Comparison of ENCODE assay signal across 13 cellular contexts in the genomic region with DNA sequence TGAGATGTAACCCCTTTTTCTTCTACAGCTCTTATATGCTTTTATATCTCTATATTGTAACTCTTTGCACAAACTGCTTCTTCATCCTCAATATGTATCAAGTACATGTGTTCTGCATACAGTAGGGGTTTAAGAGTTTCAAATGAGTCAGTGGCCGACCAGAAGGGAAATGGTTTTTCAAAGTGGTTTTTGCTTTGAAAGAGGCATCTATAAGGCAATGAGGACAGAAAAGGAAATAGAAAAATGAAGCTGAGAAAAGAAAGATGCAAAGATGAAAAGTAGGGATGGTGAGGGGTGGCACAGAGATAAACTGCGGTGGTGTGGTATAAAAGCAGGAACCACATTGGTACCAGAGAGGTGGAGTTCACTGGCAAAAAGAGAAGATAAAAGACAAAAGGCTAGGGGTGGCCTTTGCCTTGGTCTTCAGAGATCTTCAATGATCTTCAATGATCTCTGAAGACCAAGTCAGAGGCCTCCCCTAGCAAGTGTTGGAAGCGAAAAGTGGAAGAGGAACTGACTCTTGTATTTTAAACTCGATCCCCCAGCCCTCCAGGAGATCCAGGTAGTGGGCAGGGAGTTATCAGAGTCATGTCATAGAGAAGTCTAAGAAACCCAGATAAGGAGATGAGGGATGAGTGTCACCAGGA.
A peak's percentile ranks its signal among the peaks of the same experiment; 100 is the strongest.
DNase-seq lines count a peak whose midpoint lies in the region; ATAC-seq, FAIRE-seq and TF ChIP-seq lines count a peak whose summit lies in the region.
"Had no signal": no experiment of that assay in that cellular context is flagged by ENCODE, and none has a peak within 500 bp of the region (broad histone marks: within the 10 kb centered on the region; RNA-seq: fewer than 3 reads in every experiment).

No MANE protein-coding gene starts in this region.

- no peak overlapping the region for H3K14ac ChIP-seq in trophoblast cell (ENCODE audit: low read length)

- H3K23ac ChIP-seq in trophoblast cell (ENCODE audit: low read length): no peak overlapping the region

- H2BK120ac ChIP-seq in trophoblast cell (ENCODE audit: insufficient read depth, low read length, poor library complexity): no peak overlapping the region

- no peak overlapping the region for H3K4me2 ChIP-seq in keratinocyte (ENCODE audit: control insufficient read depth, extremely low read depth, insufficient read depth, low read depth, low read length)
- no peak overlapping the region for H3K4me2 ChIP-seq in hepatocyte
- H3K4me2 ChIP-seq in trophoblast cell (ENCODE audit: low read length): no peak overlapping the region

- peak; percentile 20 for DNase-seq in MV-4-11 (lab: John Stamatoyannopoulos, UW)
- no peak for DNase-seq in keratinocyte (ENCODE audit: low read depth, low spot score)
- no peak for DNase-seq in COR-L47 (lab: John Stamatoyannopoulos, UW)
- no peak for DNase-seq in hepatocyte (ENCODE audit: low spot score)
- DNase-seq in trophoblast cell: no peak
- DNase-seq: activated CD4-positive, alpha-beta T cell treated with anti-CD3 and anti-CD28 coated beads for 4 hours; NCI-H526 treated with DMSO at 0.1 percent for 48 hours; spleen had no signal

- peaks cover 0 to 4% of the 10 kb centered on the region in 2 experiments for H3K36me3 ChIP-seq in keratinocyte (ENCODE audit: control insufficient read depth in 2 of 2, extremely low read depth in 1 of 2, insufficient read depth in 2 of 2, low read length in 2 of 2)
- H3K36me3 ChIP-seq in hepatocyte (replicated peaks; ENCODE audit: insufficient read depth, low read depth): no peaks in the 10 kb centered on the region
- H3K36me3 ChIP-seq in trophoblast cell (ENCODE audit: control insufficient read depth in 1 of 2, insufficient read depth in 2 of 2, low read length in 2 of 2): no peaks in the 10 kb centered on the region
- H3K36me3 ChIP-seq: spleen had no signal

- no peak overlapping the region for H2AK5ac ChIP-seq in trophoblast cell (ENCODE audit: low read length)

- H3K9me2 ChIP-seq in hepatocyte (replicated peaks; ENCODE audit: insufficient read depth): no peaks in the 10 kb centered on the region

- H3K79me2 ChIP-seq in keratinocyte (ENCODE audit: control insufficient read depth, insufficient read depth, low read length): no peaks in the 10 kb centered on the region
- no peaks in the 10 kb centered on the region for H3K79me2 ChIP-seq in hepatocyte
- H3K79me2 ChIP-seq in trophoblast cell (ENCODE audit: control insufficient read depth, insufficient read depth, low read length, poor library complexity): no peaks in the 10 kb centered on the region

- FAIRE-seq in keratinocyte (lab: Jason Lieb, UNC): peak; percentile 9
- FAIRE-seq: D721Med, endothelial cell of umbilical vein had no signal

- no peak overlapping the region for H3K4ac ChIP-seq in trophoblast cell (ENCODE audit: low read depth, low read length)

- no peak overlapping the region for H3K4me3 ChIP-seq in keratinocyte (ENCODE audit: control insufficient read depth in 2 of 3, extremely low read depth in 1 of 3, insufficient read depth in 2 of 3, low read depth in 1 of 3, low read length in 3 of 3)
- no peak overlapping the region for H3K4me3 ChIP-seq in hepatocyte
- no peak overlapping the region for H3K4me3 ChIP-seq in trophoblast cell (ENCODE audit: low read depth, low read length)
- H3K4me3 ChIP-seq: spleen had no signal

- no peak overlapping the region for H3K18ac ChIP-seq in trophoblast cell (ENCODE audit: low read length)

- H2BK12ac ChIP-seq in trophoblast cell (ENCODE audit: low read length): no peak overlapping the region

- ATAC-seq in GM19043 (IDR thresholded peaks at IDR 0.05; ENCODE audit: low read depth, unreplicated experiment) (peak; percentile 77), HG02571 (IDR thresholded peaks at IDR 0.05; ENCODE audit: unreplicated experiment) (peak; percentile 58)
- ATAC-seq: SK-N-SH treated with all-trans-retinoic acid at 6 μM for 48 hours had no signal

- H3K9me3 ChIP-seq in keratinocyte (ENCODE audit: control insufficient read depth, low read depth, low read length) (no peaks in the 10 kb centered on the region), hepatocyte (ENCODE audit: low read depth) (no peaks in the 10 kb centered on the region), trophoblast cell (ENCODE audit: insufficient read depth, low read depth, low read length) (no peaks in the 10 kb centered on the region)
- H3K9me3 ChIP-seq: spleen had no signal

- H4K8ac ChIP-seq in trophoblast cell (ENCODE audit: low read depth, low read length): no peak overlapping the region

- H4K91ac ChIP-seq in trophoblast cell (ENCODE audit: low read depth, low read length): no peak overlapping the region

- no peaks in the 10 kb centered on the region for H4K20me1 ChIP-seq in keratinocyte (ENCODE audit: control insufficient read depth, extremely low read depth, insufficient read depth, low read length)
- H4K20me1 ChIP-seq in hepatocyte (ENCODE audit: insufficient read depth, poor library complexity, severe bottlenecking): no peaks in the 10 kb centered on the region

- H2BK5ac ChIP-seq in trophoblast cell (ENCODE audit: low read depth, low read length, poor library complexity): no peak overlapping the region

- H3K4me1 ChIP-seq in keratinocyte (ENCODE audit: control insufficient read depth, extremely low read depth, insufficient read depth, low read length) (peaks cover 60% of the 10 kb centered on the region), hepatocyte (ENCODE audit: insufficient read depth) (peaks cover 15% of the 10 kb centered on the region), trophoblast cell (ENCODE audit: control insufficient read depth in 1 of 2, insufficient read depth in 2 of 2, low read length in 2 of 2) (peaks cover 8 to 11% of the 10 kb centered on the region in 2 experiments)

- H3K9me1 ChIP-seq in keratinocyte (ENCODE audit: control insufficient read depth, extremely low read depth, insufficient read depth, low read length): no peaks in the 10 kb centered on the region

- WGBS in hepatocyte (ENCODE audit: low lambda C conversion rate, missing lambda C conversion rate): 96% methylated on average over 4 of the region's 4 CpGs
- no CpG with 5 or more reads among the region's 4 CpGs for WGBS in trophoblast cell (ENCODE audit: extremely low coverage, insufficient coverage, insufficient read length)

- H3K27me3 ChIP-seq in keratinocyte (ENCODE audit: control insufficient read depth, extremely low read depth, insufficient read depth, low read length): no peaks in the 10 kb centered on the region
- no peaks in the 10 kb centered on the region for H3K27me3 ChIP-seq in hepatocyte
- no peaks in the 10 kb centered on the region for H3K27me3 ChIP-seq in trophoblast cell (ENCODE audit: insufficient read depth, low read length)
- H3K27me3 ChIP-seq: spleen had no signal

- H3K27ac ChIP-seq in keratinocyte (ENCODE audit: control insufficient read depth, insufficient read depth, low read length): peak overlapping the region; percentile 92
- no peak overlapping the region for H3K27ac ChIP-seq in hepatocyte
- H3K27ac ChIP-seq in trophoblast cell (ENCODE audit: low read depth, low read length): no peak overlapping the region
- H3K27ac ChIP-seq: spleen had no signal

- TF ChIP-seq CTCF in keratinocyte (optimal IDR thresholded peaks at IDR 0.05 in 1 of 3, IDR thresholded peaks at IDR 0.05 in 1 of 3, conservative IDR thresholded peaks at IDR 0.05 in 1 of 3; ENCODE audit: extremely low read depth in 1 of 3, insufficient read depth in 2 of 3, low read length in 3 of 3) (no peak), hepatocyte (IDR thresholded peaks at IDR 0.05; ENCODE audit: poor library complexity) (no peak)

- H3K9ac ChIP-seq in keratinocyte (ENCODE audit: control insufficient read depth, extremely low read depth, insufficient read depth, low read length): no peak overlapping the region
- no peak overlapping the region for H3K9ac ChIP-seq in trophoblast cell (ENCODE audit: low read length)

- dilution Hi-C loops in keratinocyte (cut with MboI; ENCODE audit: extremely low pct_ligation_motif_present, low sequenced_read_pairs): no loop called here

- peaks cover 4% of the 10 kb centered on the region for H3K79me1 ChIP-seq in trophoblast cell (ENCODE audit: low read length)

- H2AFZ ChIP-seq in keratinocyte (ENCODE audit: control insufficient read depth, low read length): no peak overlapping the region
- no peak overlapping the region for H2AFZ ChIP-seq in hepatocyte
- no peak overlapping the region for H2AFZ ChIP-seq in trophoblast cell (ENCODE audit: insufficient read depth, low read length, poor library complexity)

- H4K12ac ChIP-seq in trophoblast cell (ENCODE audit: low read depth, low read length): no peak overlapping the region
